Comparison of ENCODE assay signal across 1 cellular context in genomic region chr2:128381001-128381938, GRCh38.
TF ChIP-seq lines count a peak whose summit lies in the region.

No MANE protein-coding gene starts in this region.

TF ChIP-seq in HepG2, 621 proteins besides CTCF, POLR2A, EP300 and RAD21 (continued from another document):
- TF ChIP-seq ZNF879 (CRISPR knock-in tag; IDR thresholded peaks at IDR 0.05) (no peak), HOXA7 (CRISPR knock-in tag; IDR thresholded peaks at IDR 0.05) (no peak), NR2F2 (IDR thresholded peaks at IDR 0.05; ENCODE audit: borderline replicate concordance, low read depth) (peak; percentile 39; the same call in 1 of the 2 replicates), ZNF737 (CRISPR knock-in tag; IDR thresholded peaks at IDR 0.05; ENCODE audit: borderline replicate concordance) (no peak), MAFF (IDR thresholded peaks at IDR 0.05; ENCODE audit: low read depth, low read length) (no peak), PAWR (CRISPR knock-in tag; IDR thresholded peaks at IDR 0.05; ENCODE audit: borderline replicate concordance) (no peak), ZNF816 (CRISPR knock-in tag; IDR thresholded peaks at IDR 0.05; ENCODE audit: borderline replicate concordance) (no peak), TFDP2 (CRISPR knock-in tag; IDR thresholded peaks at IDR 0.05) (no peak), HNRNPUL1 (IDR thresholded peaks at IDR 0.05; ENCODE audit: low read depth, low read length) (no peak), THAP11 (CRISPR knock-in tag; IDR thresholded peaks at IDR 0.05) (peak; percentile 33; the same call in 1 of the 2 replicates), ZKSCAN8 (CRISPR knock-in tag; IDR thresholded peaks at IDR 0.05; ENCODE audit: borderline replicate concordance) (no peak), FOXJ3 (CRISPR knock-in tag; IDR thresholded peaks at IDR 0.05; ENCODE audit: borderline replicate concordance) (no peak), ZNF850 (CRISPR knock-in tag; conservative IDR thresholded peaks at IDR 0.05) (no peak), POLR2AphosphoS2 (IDR thresholded peaks at IDR 0.05; ENCODE audit: low read depth, low read length) (no peak), ZBTB34 (CRISPR knock-in tag; IDR thresholded peaks at IDR 0.05) (no peak), USF2 (IDR thresholded peaks at IDR 0.05; ENCODE audit: low read depth, low read length) (no peak), USF2 (CRISPR knock-in tag; IDR thresholded peaks at IDR 0.05; ENCODE audit: borderline replicate concordance) (no peak), ZNF230 (CRISPR knock-in tag; IDR thresholded peaks at IDR 0.05) (no peak), ZNF24 (IDR thresholded peaks at IDR 0.05) (no peak), ZNF17 (CRISPR knock-in tag; IDR thresholded peaks at IDR 0.05) (no peak), GFI1 (CRISPR knock-in tag; IDR thresholded peaks at IDR 0.05; ENCODE audit: borderline replicate concordance) (no peak; the same call in 1 of the 2 replicates), RFX5 (IDR thresholded peaks at IDR 0.05; ENCODE audit: low read depth, low read length) (no peak), ZHX2 (IDR thresholded peaks at IDR 0.05; ENCODE audit: low read depth) (peak; percentile 58; the same call in 1 of the 2 replicates), ZHX2 (CRISPR knock-in tag; IDR thresholded peaks at IDR 0.05; ENCODE audit: borderline replicate concordance) (no peak), TRIM24 (CRISPR knock-in tag; IDR thresholded peaks at IDR 0.05) (no peak)
